24 cellular contexts compared by ENCODE assay signal in the genomic region with DNA sequence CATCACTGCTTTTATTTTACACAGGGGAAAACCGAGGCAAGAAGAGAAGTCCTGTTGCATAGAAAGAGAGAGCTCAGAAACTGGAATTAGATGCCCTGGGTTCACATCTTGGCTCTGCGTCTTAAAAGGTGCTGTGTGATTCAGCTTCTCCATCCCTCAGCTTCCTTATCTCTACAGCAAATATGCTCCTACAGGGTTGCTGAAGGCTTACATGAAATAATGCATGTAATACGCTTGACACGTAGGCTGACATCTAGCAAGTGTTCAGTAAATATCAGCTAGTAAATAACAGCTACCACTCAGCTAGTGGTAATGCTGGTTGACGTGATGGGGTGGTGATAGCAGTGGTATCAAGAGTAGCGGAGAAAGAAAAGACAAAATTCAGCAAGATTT.
DNase-seq lines count a peak whose midpoint lies in the region; ATAC-seq, FAIRE-seq and TF ChIP-seq lines count a peak whose summit lies in the region.
"Had no signal": no experiment of that assay in that cellular context is flagged by ENCODE, and none has a peak within 500 bp of the region (broad histone marks: within the 10 kb centered on the region; RNA-seq: fewer than 3 reads in every experiment).

No MANE protein-coding gene starts in this region.

- H2AFZ ChIP-seq in K562 (ENCODE audit: low read depth, low read length) = no peak overlapping the region

- no peak overlapping the region for H3K4me3 ChIP-seq in Panc1 (ENCODE audit: low read depth in 2 of 2, low read length in 2 of 2)
- no peak overlapping the region for H3K4me3 ChIP-seq in K562

- H3K4me1 ChIP-seq in Panc1 (ENCODE audit: control insufficient read depth, insufficient read depth, low read length) = peaks cover 4% of the 10 kb centered on the region
- H3K4me1 ChIP-seq in K562 (replicated peaks in 1 of 2; ENCODE audit: control insufficient read depth in 2 of 2, insufficient read depth in 2 of 2, low read length in 2 of 2) = peaks cover 6 to 22% of the 10 kb centered on the region in 2 experiments; a peak in 4 of 5 replicates

- WGBS in K562 (ENCODE audit: insufficient coverage, low coverage, missing lambda C conversion rate) = 12% methylated on average over 6 of the region's 6 CpGs

- no peak for DNase-seq in Panc1 (ENCODE audit: low read depth, low spot score)
- peak in 1 of 4 experiments; percentile 71 for DNase-seq in K562 (ENCODE audit: extremely low read depth in 1 of 4, low spot score in 3 of 4)
- peak; percentile 66 for DNase-seq in iris pigment epithelial cell (ENCODE audit: low read depth)
- DNase-seq in middle frontal gyrus (ENCODE audit: extremely low spot score, low spot score) = no peak
- DNase-seq in foreskin melanocyte = no peak
- DNase-seq in hippocampal formation (lab: John Stamatoyannopoulos, UW) = no peak
- DNase-seq: ACHN; Calu3; H7; KBM-7; MV-4-11; NCI-H1105 treated with DMSO at 0.1 percent for 48 hours; NCI-H146; NCI-H1930; NCI-H2107; NCI-H446 treated with DMSO at 0.1 percent for 48 hours; NCI-H526; NCI-H82; NK-92 treated with Interleukin-12 subunit alpha and Interleukin-12 subunit beta, amount 100 ng/mL, for 24 hours; SHP77 had no signal

- H3K9me3 ChIP-seq in Panc1 (ENCODE audit: control insufficient read depth, insufficient read depth, low read depth, low read length) (no peaks in the 10 kb centered on the region), K562 (replicated peaks; ENCODE audit: control insufficient read depth, insufficient read depth, low read depth, low read length) (no peaks in the 10 kb centered on the region)

- H3K27ac ChIP-seq in Panc1 (ENCODE audit: low read length) (peak overlapping the region; percentile 29; the same call in 1 of the 2 replicates), K562 (ENCODE audit: extremely low read depth, low read depth, low read length) (no peak overlapping the region)
- H3K27ac ChIP-seq: RWPE1 had no signal

- H4K20me1 ChIP-seq in K562 (replicated peaks; ENCODE audit: control insufficient read depth, insufficient read depth, low read length) = no peaks in the 10 kb centered on the region

- TF ChIP-seq RAD21 in K562 (CRISPR knock-in tag; conservative IDR thresholded peaks at IDR 0.05 in 1 of 2, IDR thresholded peaks at IDR 0.05 in 1 of 2) = peak in 1 of 2 experiments; percentile 36; a peak in 2 of 4 replicates

- intact Hi-C loops in Panc1 (cut with micrococcal nuclease; ENCODE audit: unreplicated experiment) = no loop called here
- intact Hi-C loops in K562 (cut with micrococcal nuclease) = no loop called here

- H3K9ac ChIP-seq in K562 (ENCODE audit: insufficient read depth in 1 of 2, low read depth in 2 of 2, low read length in 2 of 2) = no peak overlapping the region

- in situ Hi-C loops in Panc1 (cut with HindIII; ENCODE audit: low pct_unique_long_range_greater_than_20kb, low sequenced_read_pairs) (no loop called here), K562 (cut with MboI) (no loop called here)

- H3K27me3 ChIP-seq in Panc1 (ENCODE audit: control insufficient read depth, insufficient read depth, low read length) (no peaks in the 10 kb centered on the region), K562 (ENCODE audit: control insufficient read depth in 2 of 2, insufficient read depth in 2 of 2, low read length in 2 of 2) (no peaks in the 10 kb centered on the region)

- no peaks in the 10 kb centered on the region for H3K36me3 ChIP-seq in Panc1 (ENCODE audit: control insufficient read depth, insufficient read depth, low read length)
- no peaks in the 10 kb centered on the region for H3K36me3 ChIP-seq in K562 (ENCODE audit: control insufficient read depth, insufficient read depth, low read length)

- no peak overlapping the region for H3K4me2 ChIP-seq in K562 (ENCODE audit: insufficient read depth, low read length)

- H3K9me1 ChIP-seq in K562 (ENCODE audit: control insufficient read depth, insufficient read depth, low read length) = no peaks in the 10 kb centered on the region

- peak; percentile 65 for FAIRE-seq in K562 (lab: Jason Lieb, UNC)
- FAIRE-seq: GM12892, HepG2 had no signal

- no peaks in the 10 kb centered on the region for H3K79me2 ChIP-seq in K562 (ENCODE audit: control insufficient read depth, insufficient read depth, low read length)

- peak; percentile 41 for TF ChIP-seq EP300 in K562 (IDR thresholded peaks at IDR 0.05; ENCODE audit: low read length)

- TF ChIP-seq POLR2A in K562 (conservative IDR thresholded peaks at IDR 0.05) = no peak

- POLR2A ChIA-PET in Panc1 (lab: Charles Lee) (no interaction called here), K562 (lab: Yijun Ruan, JAX) (interaction anchor here (0.7 to 1.1 kb wide), 3 partner anchors 28 to 427 kb away, joined by 3 read pairs; no protein-coding TSS in a partner anchor)

- BruUV-seq in Panc1 (replicated peaks; lab: Mats Ljungman, UMichigan) (no TSS peak), K562 (replicated peaks; lab: Mats Ljungman, UMichigan) (no TSS peak)

- ATAC-seq in Panc1 (peak; percentile 53), K562 (peak; percentile 74), HG03025 (IDR thresholded peaks at IDR 0.05; ENCODE audit: low FRiP score, unreplicated experiment) (no peak)
- ATAC-seq: HepG2 had no signal

- TF ChIP-seq CTCF in Panc1 (IDR thresholded peaks at IDR 0.05) = no peak
- no peak for TF ChIP-seq CTCF in K562 (IDR thresholded peaks at IDR 0.05 in 2 of 3, conservative IDR thresholded peaks at IDR 0.05 in 1 of 3; ENCODE audit: insufficient read depth in 2 of 3, low read depth in 1 of 3, low read length in 3 of 3)

- CTCF ChIA-PET in Panc1 (lab: Charles Lee) = no interaction called here
- CTCF ChIA-PET in K562 (lab: Yijun Ruan, JAX; ENCODE audit: low intra/inter-chr PET ratio) = no interaction called here

TF ChIP-seq in K562, 482 proteins besides CTCF, POLR2A, EP300 and RAD21 (continues in another document):
- TF ChIP-seq HMBOX1 (IDR thresholded peaks at IDR 0.05) (peak; percentile 70), GABPA (tag; conservative IDR thresholded peaks at IDR 0.05; ENCODE audit: low read depth) (0 out of 2 replicates have a peak, but pooled peaks have one; percentile 27), SNRNP70 (optimal IDR thresholded peaks at IDR 0.05; ENCODE audit: low read depth, low read length) (no peak), DPF2 (IDR thresholded peaks at IDR 0.05) (peak; percentile 71; the same call in 1 of the 2 replicates), SMARCE1 (IDR thresholded peaks at IDR 0.05) (peak; percentile 61; the same call in 1 of the 2 replicates), FOXA3 (CRISPR knock-in tag; conservative IDR thresholded peaks at IDR 0.05 in 1 of 2, IDR thresholded peaks at IDR 0.05 in 1 of 2) (0 out of 4 replicates have a peak, but pooled peaks of 1 of the 2 experiments have one; percentile 41), FOXO4 (CRISPR knock-in tag; IDR thresholded peaks at IDR 0.05) (no peak), PML (IDR thresholded peaks at IDR 0.05; ENCODE audit: low read length) (0 out of 2 replicates have a peak, but pooled peaks have one; percentile 22), SMARCA4 (IDR thresholded peaks at IDR 0.05) (peak; percentile 75; the same call in 1 of the 2 replicates), ZNF24 (IDR thresholded peaks at IDR 0.05) (0 out of 2 replicates have a peak, but pooled peaks have one; percentile 31), FOXK2 (conservative IDR thresholded peaks at IDR 0.05 in 1 of 2, IDR thresholded peaks at IDR 0.05 in 1 of 2; ENCODE audit: low read depth in 2 of 2) (peak in 1 of 2 experiments; percentile 61; a peak in 1 of 4 replicates), ATF7 (IDR thresholded peaks at IDR 0.05) (peak; percentile 31; the same call in 1 of the 2 replicates), ARID3A (IDR thresholded peaks at IDR 0.05; ENCODE audit: borderline replicate concordance, low read depth, low read length) (peak; percentile 63; the same call in 1 of the 2 replicates), HLTF (IDR thresholded peaks at IDR 0.05) (no peak), CREM (IDR thresholded peaks at IDR 0.05; ENCODE audit: low read depth) (0 out of 2 replicates have a peak, but pooled peaks have one; percentile 26), BCL6 (CRISPR knock-in tag; IDR thresholded peaks at IDR 0.05) (no peak), OTX1 (CRISPR knock-in tag; IDR thresholded peaks at IDR 0.05) (no peak), TFAM (CRISPR knock-in tag; conservative IDR thresholded peaks at IDR 0.05) (no peak), ZNF146 (CRISPR knock-in tag; IDR thresholded peaks at IDR 0.05; ENCODE audit: unreplicated experiment) (no peak), CBFB (CRISPR knock-in tag; IDR thresholded peaks at IDR 0.05) (no peak)
